Comparison of ENCODE assay signal across 8 cellular contexts in the genomic region with DNA sequence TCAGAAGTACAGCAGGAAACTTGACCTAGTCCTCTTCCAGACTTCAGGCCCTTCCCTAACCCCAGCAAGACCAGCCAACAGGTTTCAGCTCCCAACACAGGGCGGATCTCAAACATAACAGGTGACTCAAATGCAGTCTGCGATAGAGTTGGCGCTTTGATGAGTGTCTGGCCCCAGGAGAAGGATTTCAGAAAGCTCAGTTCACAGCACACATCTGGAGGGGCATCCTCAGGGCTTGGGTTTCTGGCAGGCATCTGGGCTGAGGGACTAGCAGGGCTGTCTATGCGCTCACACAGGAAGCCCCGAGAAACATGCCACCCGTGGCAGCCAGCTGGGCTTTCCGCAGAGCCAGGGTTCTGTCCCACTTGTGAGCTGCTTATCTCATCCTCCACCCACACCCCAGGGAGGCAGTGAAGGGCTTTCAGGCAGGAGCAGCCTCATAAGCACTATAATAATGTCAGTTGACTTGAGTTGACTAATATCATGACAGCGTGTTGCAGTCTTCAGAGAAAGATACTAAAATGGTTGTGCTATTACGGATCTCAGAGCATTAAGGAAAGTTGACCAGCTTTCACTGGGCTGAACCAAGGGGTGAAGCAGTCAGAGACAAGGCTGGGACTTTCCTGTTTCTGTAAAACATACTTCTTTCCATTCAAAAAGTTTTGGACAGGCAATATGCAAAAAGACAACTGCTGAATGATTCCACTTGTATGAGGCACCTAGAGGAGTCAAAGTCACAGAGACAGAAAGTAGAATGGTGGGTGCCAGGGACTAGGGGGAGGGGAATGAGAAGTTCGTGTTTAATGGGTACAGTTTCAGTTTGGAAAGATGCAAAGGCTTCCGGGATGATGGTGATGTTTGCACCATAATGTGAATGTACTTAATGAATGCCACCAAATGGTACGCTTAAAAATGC.
DNase-seq lines count a peak whose midpoint lies in the region; ATAC-seq and TF ChIP-seq lines count a peak whose summit lies in the region.

No MANE protein-coding gene starts in this region.

- ATAC-seq in GM21576 (IDR thresholded peaks at IDR 0.05; ENCODE audit: unreplicated experiment) = peak; percentile 76

- no peak overlapping the region for H3K4ac ChIP-seq in neuronal stem cell (ENCODE audit: low read length)

- TF ChIP-seq CTCF in GM12872 (IDR thresholded peaks at IDR 0.05; ENCODE audit: insufficient read depth, low read depth, low read length) = 0 out of 3 replicates have a peak, but pooled peaks have one; percentile 1
- TF ChIP-seq CTCF in sigmoid colon (IDR thresholded peaks at IDR 0.05) = no peak

- no peaks in the 10 kb centered on the region for H3K36me3 ChIP-seq in neuronal stem cell (replicated peaks in 1 of 2; ENCODE audit: control insufficient read depth in 2 of 2, insufficient read depth in 2 of 2, low read length in 2 of 2)
- H3K36me3 ChIP-seq in sigmoid colon = no peaks in the 10 kb centered on the region

- no CpG with 5 or more reads among the region's 12 CpGs for WGBS in neuronal stem cell (ENCODE audit: extremely low coverage in 2 of 2, insufficient read length in 2 of 2, insufficient replicate concordance in 1 of 2), 2 donors
- WGBS in sigmoid colon, 2 donors = 61 to 89% methylated on average over 12 of the region's 12 CpGs

- no peak overlapping the region for H4K8ac ChIP-seq in neuronal stem cell (ENCODE audit: low read depth, low read length)

- peak; percentile 8 for DNase-seq in NCI-H345 treated with DMSO at 0.1 percent for 48 hours (lab: John Stamatoyannopoulos, UW; ENCODE audit: unreplicated experiment)
- peak; percentile 32 for DNase-seq in activated gamma-delta T cell treated with Interleukin-2 at 50 U/mL for 16 hours
- no peak for DNase-seq in neuronal stem cell (ENCODE audit: low spot score)
- DNase-seq in sigmoid colon = no peak
- no peak for DNase-seq in SW 1271 (lab: John Stamatoyannopoulos, UW)
- DNase-seq in occipital lobe (lab: John Stamatoyannopoulos, UW) = no peak

- H3K23ac ChIP-seq in neuronal stem cell (ENCODE audit: low read depth, low read length, poor library complexity) = no peak overlapping the region

- no peak overlapping the region for H2AK5ac ChIP-seq in neuronal stem cell (ENCODE audit: low read depth, low read length)

- TF ChIP-seq EP300 in sigmoid colon (IDR thresholded peaks at IDR 0.05) = no peak

- H2BK5ac ChIP-seq in neuronal stem cell (ENCODE audit: low read length) = no peak overlapping the region

- no peak overlapping the region for H3K27ac ChIP-seq in neuronal stem cell (replicated peaks; ENCODE audit: low read length)
- H3K27ac ChIP-seq in sigmoid colon = peak overlapping the region in 1 of 4 donors; percentile 1

- H3K4me1 ChIP-seq in neuronal stem cell (ENCODE audit: control insufficient read depth in 2 of 2, insufficient read depth in 1 of 2, low read depth in 1 of 2, low read length in 2 of 2) = peaks cover 2 to 5% of the 10 kb centered on the region in 2 donors
- H3K4me1 ChIP-seq in sigmoid colon = peaks cover 0 to 7% (median 0%) of the 10 kb centered on the region in 4 donors

- H2BK12ac ChIP-seq in neuronal stem cell (ENCODE audit: low read length) = no peak overlapping the region

- peak overlapping the region; percentile 19 for H2AFZ ChIP-seq in neuronal stem cell (ENCODE audit: low read length)

- no peak overlapping the region for H3K4me3 ChIP-seq in neuronal stem cell (ENCODE audit: low read length in 2 of 2)
- no peak overlapping the region for H3K4me3 ChIP-seq in sigmoid colon

- H3K4me2 ChIP-seq in neuronal stem cell (ENCODE audit: insufficient read depth, low read length, poor library complexity, severe bottlenecking) = no peak overlapping the region

- H3K9ac ChIP-seq in neuronal stem cell (ENCODE audit: low read depth, low read length, poor library complexity) = no peak overlapping the region

- H3K14ac ChIP-seq in neuronal stem cell (ENCODE audit: low read length) = no peak overlapping the region

- H4K91ac ChIP-seq in neuronal stem cell (ENCODE audit: low read depth, low read length, poor library complexity) = no peak overlapping the region

- intact Hi-C loops in sigmoid colon (cut with DNase I) = no loop called here

- peaks cover 2 to 10% of the 10 kb centered on the region in 2 donors for H3K9me3 ChIP-seq in neuronal stem cell (replicated peaks in 1 of 2; ENCODE audit: control insufficient read depth in 2 of 2, insufficient read depth in 1 of 2, low read depth in 1 of 2, low read length in 2 of 2)
- no peaks in the 10 kb centered on the region for H3K9me3 ChIP-seq in sigmoid colon

- H2BK120ac ChIP-seq in neuronal stem cell (ENCODE audit: low read depth, low read length) = no peak overlapping the region

- no peaks in the 10 kb centered on the region for H3K79me1 ChIP-seq in neuronal stem cell (ENCODE audit: low read depth, low read length)

- H3K27me3 ChIP-seq in neuronal stem cell (ENCODE audit: control insufficient read depth in 3 of 3, insufficient read depth in 3 of 3, low read depth in 1 of 3, low read length in 3 of 3) = no peaks in the 10 kb centered on the region
- H3K27me3 ChIP-seq in sigmoid colon = no peaks in the 10 kb centered on the region

- TF ChIP-seq POLR2A in sigmoid colon (IDR thresholded peaks at IDR 0.05) = no peak

- no peak overlapping the region for H2BK15ac ChIP-seq in neuronal stem cell (ENCODE audit: low read length)

- peak overlapping the region; percentile 67 for H3K18ac ChIP-seq in neuronal stem cell (ENCODE audit: low read length)

Comparison
In these comparisons a context has a peak if more than half of its experiments do, and no peak if none do; other contexts are left out.
1. DNase-seq: peak in NCI-H345 treated with DMSO at 0.1 percent for 48 hours (single experiment) and activated gamma-delta T cell treated with Interleukin-2 at 50 U/mL for 16 hours (single experiment); none in neuronal stem cell (single experiment), sigmoid colon (single experiment), SW 1271 (0 of 2) and occipital lobe (single experiment).